Comparison of ENCODE assay signal across 18 cellular contexts in the genomic region with DNA sequence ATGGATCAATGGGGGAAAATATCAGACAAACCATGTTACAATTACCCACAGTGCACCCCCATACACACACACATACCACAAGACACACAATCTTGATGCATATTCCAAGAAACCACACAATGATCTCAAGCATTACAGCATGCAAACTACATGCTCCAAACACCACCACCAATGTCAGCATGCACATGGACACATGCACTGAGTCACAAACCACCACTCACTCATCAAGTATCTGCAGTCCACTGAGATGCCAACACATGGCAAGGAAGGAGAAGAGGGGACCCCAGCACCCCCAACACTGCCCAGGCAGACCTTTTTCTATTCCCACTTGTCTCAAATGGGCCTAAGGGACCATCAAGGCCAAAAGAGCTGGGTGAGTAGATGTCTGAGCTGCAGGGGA.
DNase-seq lines count a peak whose midpoint lies in the region; ATAC-seq, FAIRE-seq and TF ChIP-seq lines count a peak whose summit lies in the region.
"Had no signal": no experiment of that assay in that cellular context is flagged by ENCODE, and none has a peak within 500 bp of the region (broad histone marks: within the 10 kb centered on the region; RNA-seq: fewer than 3 reads in every experiment).

No MANE protein-coding gene starts in this region.

- FAIRE-seq in HepG2 (lab: Jason Lieb, UNC): no peak

- peaks cover 57% of the 10 kb centered on the region for H3K4me1 Mint-ChIP-seq in activated CD4-positive, alpha-beta memory T cell treated with anti-CD3 and anti-CD28 coated beads for 36 hours (ENCODE audit: low read depth)
- H3K4me1 Mint-ChIP-seq in Caco-2 (ENCODE audit: low read depth, unreplicated experiment): no peaks in the 10 kb centered on the region

- no peaks in the 10 kb centered on the region for H3K79me2 ChIP-seq in HepG2 (ENCODE audit: insufficient read depth, low read length)

- H3K4me3 Mint-ChIP-seq in activated CD4-positive, alpha-beta memory T cell treated with anti-CD3 and anti-CD28 coated beads for 36 hours: no peak overlapping the region
- H3K4me3 Mint-ChIP-seq in Caco-2 (ENCODE audit: unreplicated experiment): no peak overlapping the region
- H3K4me3 Mint-ChIP-seq: activated naive CD4-positive, alpha-beta T cell treated with anti-CD3 and anti-CD28 coated beads for 36 hours had no signal

- CTCF ChIA-PET in HepG2 (lab: Yijun Ruan, JAX; ENCODE audit: low intra/inter-chr PET ratio, low total read pairs) (no interaction called here), Caco-2 (lab: Charles Lee) (no interaction called here)
- CTCF ChIA-PET in activated CD4-positive, alpha-beta memory T cell treated with anti-CD3 and anti-CD28 coated beads for 36 hours (lab: Charles Lee): no interaction called here

- TF ChIP-seq RAD21 in HepG2 (CRISPR knock-in tag; IDR thresholded peaks at IDR 0.05): no peak

- BruUV-seq in HepG2 (replicated peaks; lab: Mats Ljungman, UMichigan): no TSS peak
- no TSS peak for BruUV-seq in Caco-2 (replicated peaks; lab: Mats Ljungman, UMichigan)

- TF ChIP-seq POLR2A in HepG2 (IDR thresholded peaks at IDR 0.05; ENCODE audit: insufficient read depth in 1 of 2, low read depth in 2 of 2, low read length in 2 of 2) (no peak), right lobe of liver (IDR thresholded peaks at IDR 0.05) (no peak)

- H3K27me3 ChIP-seq in HepG2 (ENCODE audit: control insufficient read depth in 1 of 2, insufficient read depth in 2 of 2, low read length in 2 of 2) (peaks cover 0 to 3% of the 10 kb centered on the region in 2 experiments; a peak in 2 of 5 replicates), right lobe of liver (no peaks in the 10 kb centered on the region), Caco-2 (replicated peaks; ENCODE audit: control insufficient read depth, insufficient read depth, low read length) (no peaks in the 10 kb centered on the region)
- H3K27me3 ChIP-seq: brain microvascular endothelial cell, sigmoid colon, vagina had no signal

- H3K36me3 Mint-ChIP-seq in activated CD4-positive, alpha-beta memory T cell treated with anti-CD3 and anti-CD28 coated beads for 36 hours: peaks cover 50% of the 10 kb centered on the region
- H3K36me3 Mint-ChIP-seq in Caco-2 (ENCODE audit: insufficient read depth, unreplicated experiment): no peaks in the 10 kb centered on the region

- TF ChIP-seq CTCF in HepG2 (CRISPR knock-in tag; IDR thresholded peaks at IDR 0.05) (no peak), right lobe of liver (IDR thresholded peaks at IDR 0.05) (no peak), fibroblast of mammary gland (conservative IDR thresholded peaks at IDR 0.05; ENCODE audit: control insufficient read depth, insufficient read depth, low read depth, low read length) (no peak), Caco-2 (IDR thresholded peaks at IDR 0.05; ENCODE audit: insufficient read depth in 1 of 2, low read depth in 1 of 2, low read length in 1 of 2, severe bottlenecking in 1 of 2, unreplicated experiment in 1 of 2) (no peak)

- H3K36me3 ChIP-seq in HepG2 (replicated peaks in 1 of 2; ENCODE audit: control insufficient read depth in 1 of 2, insufficient read depth in 2 of 2, low read length in 2 of 2): no peaks in the 10 kb centered on the region
- no peaks in the 10 kb centered on the region for H3K36me3 ChIP-seq in right lobe of liver
- H3K36me3 ChIP-seq in Caco-2 (ENCODE audit: control insufficient read depth, insufficient read depth, low read length): no peaks in the 10 kb centered on the region
- H3K36me3 ChIP-seq: sigmoid colon, vagina had no signal

- TF ChIP-seq EP300 in HepG2 (IDR thresholded peaks at IDR 0.05; ENCODE audit: low read depth in 2 of 2, low read length in 2 of 2) (no peak), HepG2 (CRISPR knock-in tag; IDR thresholded peaks at IDR 0.05; ENCODE audit: borderline replicate concordance) (no peak)

- intact Hi-C loops in HepG2 (cut with micrococcal nuclease; ENCODE audit: unreplicated experiment) (no loop called here), right lobe of liver (cut with DNase I) (no loop called here), Caco-2 (cut with micrococcal nuclease; ENCODE audit: unreplicated experiment) (no loop called here)
- intact Hi-C loops in activated CD4-positive, alpha-beta memory T cell treated with anti-CD3 and anti-CD28 coated beads for 36 hours (cut with micrococcal nuclease): no loop called here

- POLR2A ChIA-PET in HepG2 (lab: Yijun Ruan, JAX) (no interaction called here), Caco-2 (lab: Charles Lee) (no interaction called here)
- POLR2A ChIA-PET in activated CD4-positive, alpha-beta memory T cell treated with anti-CD3 and anti-CD28 coated beads for 36 hours (lab: Charles Lee): interaction anchor here (2.1 kb wide), 1 partner anchor 8 kb away, joined by 7 read pairs; no protein-coding TSS in a partner anchor

- no peaks in the 10 kb centered on the region for H3K27me3 Mint-ChIP-seq in activated CD4-positive, alpha-beta memory T cell treated with anti-CD3 and anti-CD28 coated beads for 36 hours
- H3K27me3 Mint-ChIP-seq in Caco-2 (ENCODE audit: insufficient read depth, unreplicated experiment): no peaks in the 10 kb centered on the region

- no peaks in the 10 kb centered on the region for H3K9me3 ChIP-seq in HepG2 (ENCODE audit: low read length)
- no peaks in the 10 kb centered on the region for H3K9me3 ChIP-seq in right lobe of liver
- no peaks in the 10 kb centered on the region for H3K9me3 ChIP-seq in Caco-2
- H3K9me3 ChIP-seq: sigmoid colon, vagina had no signal

- no peak overlapping the region for H3K27ac ChIP-seq in HepG2 (ENCODE audit: extremely low read length, insufficient read depth, low read length)
- H3K27ac ChIP-seq in right lobe of liver: no peak overlapping the region
- H3K27ac ChIP-seq in temporal lobe (ENCODE audit: low read depth, low read length): peak overlapping the region; percentile 74
- H3K27ac ChIP-seq: brain microvascular endothelial cell, sigmoid colon, vagina had no signal

- DNase-seq in HepG2 (ENCODE audit: low spot score): no peak
- DNase-seq in right lobe of liver: no peak
- no peak for DNase-seq in activated CD4-positive, alpha-beta memory T cell treated with anti-CD3 and anti-CD28 coated beads for 36 hours
- DNase-seq in fibroblast of mammary gland (ENCODE audit: low read depth): peak; percentile 5
- no peak for DNase-seq in Caco-2
- DNase-seq in cortex of kidney (lab: John Stamatoyannopoulos, UW): no peak
- DNase-seq in NCI-H345 (lab: John Stamatoyannopoulos, UW): no peak
- DNase-seq: activated naive CD4-positive, alpha-beta T cell treated with anti-CD3 and anti-CD28 coated beads for 36 hours; brain microvascular endothelial cell; HCEC 1CT; KBM-7; left ventricle myocardium superior; NCI-H2029; Right ventricle myocardium superior had no signal

- H3K4me1 ChIP-seq in HepG2 (ENCODE audit: insufficient read depth, low read length) (peaks cover 26% of the 10 kb centered on the region), right lobe of liver (no peaks in the 10 kb centered on the region), Caco-2 (no peaks in the 10 kb centered on the region)

- in situ Hi-C loops in HepG2 (cut with HindIII; ENCODE audit: extremely low pct_ligation_motif_present, low pct_unique_long_range_greater_than_20kb): no loop called here

- ATAC-seq in HepG2 (no peak), right lobe of liver (no peak)
- ATAC-seq: esophagus mucosa, left ventricle myocardium superior had no signal

- H2AFZ ChIP-seq in HepG2 (ENCODE audit: low read length): no peak overlapping the region

- H3K4me3 ChIP-seq in HepG2 (replicated peaks in 1 of 3; ENCODE audit: insufficient read depth in 1 of 3, low read depth in 2 of 3, low read length in 3 of 3) (no peak overlapping the region), right lobe of liver (no peak overlapping the region), fibroblast of mammary gland (ENCODE audit: control insufficient read depth, low read depth, low read length) (no peak overlapping the region), Caco-2 (ENCODE audit: low read depth, low read length) (no peak overlapping the region)
- H3K4me3 ChIP-seq: sigmoid colon, vagina had no signal

- no peaks in the 10 kb centered on the region for H4K20me1 ChIP-seq in HepG2 (ENCODE audit: insufficient read depth, low read length)

- peak overlapping the region; percentile 62 for H3K27ac Mint-ChIP-seq in activated CD4-positive, alpha-beta memory T cell treated with anti-CD3 and anti-CD28 coated beads for 36 hours
- no peak overlapping the region for H3K27ac Mint-ChIP-seq in Caco-2 (ENCODE audit: unreplicated experiment)
- H3K27ac Mint-ChIP-seq: activated naive CD4-positive, alpha-beta T cell treated with anti-CD3 and anti-CD28 coated beads for 36 hours had no signal

- H3K4me2 ChIP-seq in HepG2 (ENCODE audit: low read depth, low read length): no peak overlapping the region

- H3K9ac ChIP-seq in HepG2 (ENCODE audit: insufficient read depth, low read depth, low read length): no peak overlapping the region

- H3K9me3 Mint-ChIP-seq in activated CD4-positive, alpha-beta memory T cell treated with anti-CD3 and anti-CD28 coated beads for 36 hours: no peaks in the 10 kb centered on the region
- H3K9me3 Mint-ChIP-seq in Caco-2 (ENCODE audit: unreplicated experiment): no peaks in the 10 kb centered on the region
- H3K9me3 Mint-ChIP-seq: activated naive CD4-positive, alpha-beta T cell treated with anti-CD3 and anti-CD28 coated beads for 36 hours had no signal

TF ChIP-seq in HepG2, 621 proteins besides CTCF, POLR2A, EP300 and RAD21:
- TF ChIP-seq, protein P1, sequence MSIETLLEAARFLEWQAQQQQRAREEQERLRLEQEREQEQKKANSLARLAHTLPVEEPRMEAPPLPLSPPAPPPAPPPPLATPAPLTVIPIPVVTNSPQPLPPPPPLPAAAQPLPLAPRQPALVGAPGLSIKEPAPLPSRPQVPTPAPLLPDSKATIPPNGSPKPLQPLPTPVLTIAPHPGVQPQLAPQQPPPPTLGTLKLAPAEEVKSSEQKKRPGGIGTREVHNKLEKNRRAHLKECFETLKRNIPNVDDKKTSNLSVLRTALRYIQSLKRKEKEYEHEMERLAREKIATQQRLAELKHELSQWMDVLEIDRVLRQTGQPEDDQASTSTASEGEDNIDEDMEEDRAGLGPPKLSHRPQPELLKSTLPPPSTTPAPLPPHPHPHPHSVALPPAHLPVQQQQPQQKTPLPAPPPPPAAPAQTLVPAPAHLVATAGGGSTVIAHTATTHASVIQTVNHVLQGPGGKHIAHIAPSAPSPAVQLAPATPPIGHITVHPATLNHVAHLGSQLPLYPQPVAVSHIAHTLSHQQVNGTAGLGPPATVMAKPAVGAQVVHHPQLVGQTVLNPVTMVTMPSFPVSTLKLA (IDR thresholded peaks at IDR 0.05): 0 out of 2 replicates have a peak, but pooled peaks have one; percentile 7
- TF ChIP-seq CHCHD3 (CRISPR knock-in tag; IDR thresholded peaks at IDR 0.05): no peak
- TF ChIP-seq MIER2 (CRISPR knock-in tag; IDR thresholded peaks at IDR 0.05): no peak
- no peak for TF ChIP-seq SCMH1 (CRISPR knock-in tag; IDR thresholded peaks at IDR 0.05; ENCODE audit: borderline replicate concordance)
- no peak for TF ChIP-seq ZNF260 (CRISPR knock-in tag; IDR thresholded peaks at IDR 0.05; ENCODE audit: borderline replicate concordance, low read depth)
- no peak for TF ChIP-seq TBX2 (CRISPR knock-in tag; IDR thresholded peaks at IDR 0.05; ENCODE audit: borderline replicate concordance)
- TF ChIP-seq ZNF256 (CRISPR knock-in tag; conservative IDR thresholded peaks at IDR 0.05): no peak
- TF ChIP-seq NR2F1 (CRISPR knock-in tag; IDR thresholded peaks at IDR 0.05): no peak
